In the genomic region with DNA sequence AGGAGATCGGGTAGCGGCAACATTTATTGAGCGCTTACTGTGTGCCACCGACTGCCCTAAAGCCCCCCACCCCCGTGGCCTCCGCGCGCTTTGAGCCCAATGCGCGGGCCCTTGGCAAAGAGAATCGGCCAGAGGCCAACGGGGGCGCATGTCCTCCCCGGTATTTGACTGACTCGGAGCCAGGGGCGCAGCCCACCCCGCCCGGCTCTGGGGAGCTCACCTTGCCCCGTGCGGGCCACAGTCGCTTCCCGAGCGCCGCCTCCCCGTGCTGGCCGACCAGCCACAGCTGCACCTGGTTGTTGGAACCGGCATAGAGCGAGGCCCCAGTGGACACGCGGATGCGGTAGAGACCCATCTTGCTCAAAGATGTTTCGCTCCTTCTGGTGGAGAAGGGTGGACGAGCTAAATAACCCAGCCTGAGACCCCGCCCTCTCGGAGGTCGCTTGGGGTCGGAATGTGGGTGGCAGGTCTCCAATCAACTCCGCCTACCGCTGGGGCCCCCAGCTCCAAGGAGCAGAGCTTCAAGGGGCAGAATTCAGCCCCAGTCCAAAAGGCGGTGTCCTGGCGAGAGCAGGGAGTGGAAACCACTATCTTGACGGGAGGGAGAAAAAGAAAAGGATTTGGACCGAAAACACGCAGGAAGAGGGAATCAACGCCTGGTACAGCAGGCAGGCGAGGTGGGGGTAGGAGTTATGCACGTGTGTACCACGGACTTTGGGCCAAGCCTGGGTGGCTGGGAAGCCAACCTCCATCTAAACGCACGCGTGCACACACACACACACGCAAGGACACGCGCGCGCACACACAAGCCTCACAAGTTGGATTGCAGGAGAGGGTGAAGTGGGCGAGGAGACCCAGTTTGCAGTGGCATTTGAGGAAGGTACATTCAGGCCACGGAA, we compare ENCODE assay signal across 14 cellular contexts. TPM values are rescaled to one million over a fixed set of nuclear protein-coding genes. Genes with fewer than 3 reads are reported as not detected.
DNase-seq lines count a peak whose midpoint lies in the region; ATAC-seq and TF ChIP-seq lines count a peak whose summit lies in the region.
"Had no signal": no experiment of that assay in that cellular context is flagged by ENCODE, and none has a peak within 500 bp of the region (broad histone marks: within the 10 kb centered on the region; RNA-seq: fewer than 3 reads in every experiment).

A gene with protein sequence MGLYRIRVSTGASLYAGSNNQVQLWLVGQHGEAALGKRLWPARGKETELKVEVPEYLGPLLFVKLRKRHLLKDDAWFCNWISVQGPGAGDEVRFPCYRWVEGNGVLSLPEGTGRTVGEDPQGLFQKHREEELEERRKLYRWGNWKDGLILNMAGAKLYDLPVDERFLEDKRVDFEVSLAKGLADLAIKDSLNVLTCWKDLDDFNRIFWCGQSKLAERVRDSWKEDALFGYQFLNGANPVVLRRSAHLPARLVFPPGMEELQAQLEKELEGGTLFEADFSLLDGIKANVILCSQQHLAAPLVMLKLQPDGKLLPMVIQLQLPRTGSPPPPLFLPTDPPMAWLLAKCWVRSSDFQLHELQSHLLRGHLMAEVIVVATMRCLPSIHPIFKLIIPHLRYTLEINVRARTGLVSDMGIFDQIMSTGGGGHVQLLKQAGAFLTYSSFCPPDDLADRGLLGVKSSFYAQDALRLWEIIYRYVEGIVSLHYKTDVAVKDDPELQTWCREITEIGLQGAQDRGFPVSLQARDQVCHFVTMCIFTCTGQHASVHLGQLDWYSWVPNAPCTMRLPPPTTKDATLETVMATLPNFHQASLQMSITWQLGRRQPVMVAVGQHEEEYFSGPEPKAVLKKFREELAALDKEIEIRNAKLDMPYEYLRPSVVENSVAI (minus strand): TSS at position 382 of the 899 bp plus-strand sequence. CDS start 27 bp downstream, at position 355.

- TF ChIP-seq CTCF in BE2C (IDR thresholded peaks at IDR 0.05; ENCODE audit: low read depth, low read length): no peak

- H3K4me1 ChIP-seq in BE2C: no peaks in the 10 kb centered on the region
- H3K4me1 ChIP-seq: pancreas had no signal

- no peak within 1 kb of the TSS for H3K4me3 Mint-ChIP-seq in activated naive CD8-positive, alpha-beta T cell treated with anti-CD3 and anti-CD28 coated beads, Interleukin-2, amount 10 ng/mL, durations not matched to agents 7 days and 5 days
- no peak within 1 kb of the TSS for H3K4me3 Mint-ChIP-seq in activated naive CD8-positive, alpha-beta T cell treated with anti-CD3 and anti-CD28 coated beads, Interleukin-2, amount 50 U/mL, for 24 hours

- POLR2A ChIA-PET in activated naive CD8-positive, alpha-beta T cell treated with anti-CD3 and anti-CD28 coated beads, Interleukin-2, amount 10 ng/mL, durations not matched to agents 7 days and 5 days (lab: Charles Lee): no interaction called here

- H3K27me3 ChIP-seq in BE2C: peaks cover 44% of the 10 kb centered on the region

- no peaks in the 10 kb centered on the region for H3K9me3 ChIP-seq in BE2C
- H3K9me3 ChIP-seq: esophagus squamous epithelium, pancreas, thoracic aorta had no signal

- no peaks in the 10 kb centered on the region for H3K9me3 Mint-ChIP-seq in activated naive CD8-positive, alpha-beta T cell treated with anti-CD3 and anti-CD28 coated beads, Interleukin-2, amount 10 ng/mL, durations not matched to agents 7 days and 5 days
- no peaks in the 10 kb centered on the region for H3K9me3 Mint-ChIP-seq in activated naive CD8-positive, alpha-beta T cell treated with anti-CD3 and anti-CD28 coated beads, Interleukin-2, amount 50 U/mL, for 24 hours

- peak; percentile 40 for DNase-seq in activated naive CD8-positive, alpha-beta T cell treated with anti-CD3 and anti-CD28 coated beads, Interleukin-2, amount 10 ng/mL, durations not matched to agents 7 days and 5 days
- DNase-seq in activated naive CD8-positive, alpha-beta T cell treated with anti-CD3 and anti-CD28 coated beads, Interleukin-2, amount 50 U/mL, for 24 hours: no peak
- DNase-seq in amniotic epithelial cell (ENCODE audit: low read depth) (peak; percentile 22), left kidney (ENCODE audit: low read depth, low spot score) (peak; percentile 36), BE2C (no peak)
- DNase-seq in stimulated activated naive CD8-positive, alpha-beta T cell treated with anti-CD3 and anti-CD28 coated beads, Interleukin-15, Interleukin-2, amounts not matched to agents 100 U/mL and 50 U/mL, for 24 hours: peak; percentile 9
- DNase-seq: esophagus squamous epithelium, mesenchymal stem cell, PC-9, SW 1271 had no signal

- no peaks in the 10 kb centered on the region for H3K36me3 ChIP-seq in BE2C
- H3K36me3 ChIP-seq: esophagus squamous epithelium, pancreas, thoracic aorta had no signal

- no peak for ATAC-seq in activated naive CD8-positive, alpha-beta T cell treated with anti-CD3 and anti-CD28 coated beads, Interleukin-2, amount 10 ng/mL, durations not matched to agents 7 days and 5 days (ENCODE audit: low read depth)
- ATAC-seq in activated naive CD8-positive, alpha-beta T cell treated with anti-CD3 and anti-CD28 coated beads, Interleukin-2, amount 50 U/mL, for 24 hours: no peak
- ATAC-seq in stimulated activated naive CD8-positive, alpha-beta T cell treated with anti-CD3 and anti-CD28 coated beads, Interleukin-15, Interleukin-2, amounts not matched to agents 100 U/mL and 50 U/mL, for 24 hours: no peak
- no peak for ATAC-seq in GM21717 (IDR thresholded peaks at IDR 0.05; ENCODE audit: unreplicated experiment)
- no peak for ATAC-seq in HG03460 (IDR thresholded peaks at IDR 0.05; ENCODE audit: unreplicated experiment)

- peaks cover 2% of the 10 kb centered on the region for H3K36me3 Mint-ChIP-seq in activated naive CD8-positive, alpha-beta T cell treated with anti-CD3 and anti-CD28 coated beads, Interleukin-2, amount 10 ng/mL, durations not matched to agents 7 days and 5 days
- no peaks in the 10 kb centered on the region for H3K36me3 Mint-ChIP-seq in activated naive CD8-positive, alpha-beta T cell treated with anti-CD3 and anti-CD28 coated beads, Interleukin-2, amount 50 U/mL, for 24 hours (ENCODE audit: low read depth)

- H3K27ac Mint-ChIP-seq in activated naive CD8-positive, alpha-beta T cell treated with anti-CD3 and anti-CD28 coated beads, Interleukin-2, amount 10 ng/mL, durations not matched to agents 7 days and 5 days: no peak within 1 kb of the TSS
- no peak within 1 kb of the TSS for H3K27ac Mint-ChIP-seq in activated naive CD8-positive, alpha-beta T cell treated with anti-CD3 and anti-CD28 coated beads, Interleukin-2, amount 50 U/mL, for 24 hours

- peaks cover 11% of the 10 kb centered on the region for H3K4me1 Mint-ChIP-seq in activated naive CD8-positive, alpha-beta T cell treated with anti-CD3 and anti-CD28 coated beads, Interleukin-2, amount 10 ng/mL, durations not matched to agents 7 days and 5 days
- peaks cover 15% of the 10 kb centered on the region for H3K4me1 Mint-ChIP-seq in activated naive CD8-positive, alpha-beta T cell treated with anti-CD3 and anti-CD28 coated beads, Interleukin-2, amount 50 U/mL, for 24 hours

- peaks cover 75% of the 10 kb centered on the region for H3K27me3 Mint-ChIP-seq in activated naive CD8-positive, alpha-beta T cell treated with anti-CD3 and anti-CD28 coated beads, Interleukin-2, amount 10 ng/mL, durations not matched to agents 7 days and 5 days
- peaks cover 78% of the 10 kb centered on the region for H3K27me3 Mint-ChIP-seq in activated naive CD8-positive, alpha-beta T cell treated with anti-CD3 and anti-CD28 coated beads, Interleukin-2, amount 50 U/mL, for 24 hours

- H3K4me3 ChIP-seq in BE2C (ENCODE audit: low read depth, low read length): no peak within 1 kb of the TSS
- H3K4me3 ChIP-seq: pancreas, PC-9, thoracic aorta had no signal

RNA-seq across cellular contexts. Expression of the gene that starts here (rescaled TPM):
- total RNA-seq in activated naive CD8-positive, alpha-beta T cell treated with anti-CD3 and anti-CD28 coated beads, Interleukin-2, amount 10 ng/mL, durations not matched to agents 7 days and 5 days: not detected
- not detected for polyA plus RNA-seq in BE2C (2012; ENCODE audit: insufficient read depth, insufficient read length, low read depth)
- total RNA-seq: pancreas, thoracic aorta had no signal

Comparison
In these comparisons a context has a peak if more than half of its experiments do, and no peak if none do; other contexts are left out.
1. Peak in DNase-seq in activated naive CD8-positive, alpha-beta T cell treated with anti-CD3 and anti-CD28 coated beads, Interleukin-2, amount 10 ng/mL, durations not matched to agents 7 days and 5 days; RNA of the gene not detected or under 1 TPM.
2. DNase-seq: peak in amniotic epithelial cell (single experiment), left kidney (single experiment) and stimulated activated naive CD8-positive, alpha-beta T cell treated with anti-CD3 and anti-CD28 coated beads, Interleukin-15, Interleukin-2, amounts not matched to agents 100 U/mL and 50 U/mL, for 24 hours (single experiment); none in activated naive CD8-positive, alpha-beta T cell treated with anti-CD3 and anti-CD28 coated beads, Interleukin-2, amount 50 U/mL, for 24 hours (single experiment) and BE2C (single experiment).